9 cellular contexts compared by ENCODE assay signal in genomic region chr11:121494355-121495099, GRCh38. TPM values are rescaled to one million over a fixed set of nuclear protein-coding genes. Genes with fewer than 3 reads are reported as not detected.
DNase-seq lines count a peak whose midpoint lies in the region; ATAC-seq and TF ChIP-seq lines count a peak whose summit lies in the region.
"Had no signal": no experiment of that assay in that cellular context is flagged by ENCODE, and none has a peak within 500 bp of the region (broad histone marks: within the 10 kb centered on the region; RNA-seq: fewer than 3 reads in every experiment).

No MANE protein-coding gene starts in this region.

- CTCF ChIA-PET in A673 (lab: Charles Lee) = no interaction called here

- H3K4me3 ChIP-seq in A673 (ENCODE audit: low read depth, low read length, poor library complexity, severe bottlenecking) (no peak overlapping the region), HUES48 (ENCODE audit: low read depth, low read length) (no peak overlapping the region), colonic mucosa (no peak overlapping the region)
- H3K4me3 ChIP-seq: thoracic aorta had no signal

- DNase-seq in A673 (ENCODE audit: low spot score) = peak; percentile 36
- DNase-seq in stimulated activated CD8-positive, alpha-beta memory T cell treated with anti-CD3 and anti-CD28 coated beads, Interleukin-4, amount 100 ng/mL, for 24 hours (ENCODE audit: low read depth) = peak; percentile 43
- no peak for DNase-seq in DMS53 (lab: John Stamatoyannopoulos, UW)
- no peak for DNase-seq in colonic mucosa
- DNase-seq in NCI-H2171 (lab: John Stamatoyannopoulos, UW) = no peak

- H3K36me3 ChIP-seq in A673 (ENCODE audit: insufficient read depth, low read length, poor library complexity, severe bottlenecking) (no peaks in the 10 kb centered on the region), HUES48 (ENCODE audit: control insufficient read depth, insufficient read depth, low read length) (peaks cover 46% of the 10 kb centered on the region), colonic mucosa (no peaks in the 10 kb centered on the region)

- H3K9ac ChIP-seq in HUES48 (ENCODE audit: low read depth, low read length) = no peak overlapping the region
- no peak overlapping the region for H3K9ac ChIP-seq in colonic mucosa (ENCODE audit: low read depth in 2 of 2, low read length in 2 of 2)

- BruUV-seq in A673 (replicated peaks; lab: Mats Ljungman, UMichigan) = no TSS peak

- H3K27ac ChIP-seq in A673 (ENCODE audit: low read depth, low read length, poor library complexity, severe bottlenecking) (no peak overlapping the region), HUES48 (ENCODE audit: low read depth, low read length) (peak overlapping the region; percentile 21), colonic mucosa (no peak overlapping the region)
- H3K27ac ChIP-seq: thoracic aorta had no signal

- H3K4me1 ChIP-seq in A673 (ENCODE audit: insufficient read depth, low read length, poor library complexity, severe bottlenecking) = peaks cover 10% of the 10 kb centered on the region
- H3K4me1 ChIP-seq in HUES48 (ENCODE audit: control insufficient read depth, insufficient read depth, low read length) = peaks cover 30% of the 10 kb centered on the region
- no peaks in the 10 kb centered on the region for H3K4me1 ChIP-seq in colonic mucosa

- peak; percentile 62 for ATAC-seq in GM19455 (IDR thresholded peaks at IDR 0.05; ENCODE audit: unreplicated experiment)
- peak; percentile 79 for ATAC-seq in activated T-helper 17 cell treated with anti-CD3 and anti-CD28 coated beads, Interleukin-2, amount 50 U/mL, for 72 hours (replicated peaks)

- intact Hi-C loops in A673 (cut with micrococcal nuclease; ENCODE audit: unreplicated experiment) (no loop called here), colonic mucosa (cut with DNase I) (no loop called here)

- H3K9me3 ChIP-seq in A673 (ENCODE audit: low read depth, low read length, poor library complexity, severe bottlenecking) (no peaks in the 10 kb centered on the region), HUES48 (ENCODE audit: control insufficient read depth, insufficient read depth, low read length) (no peaks in the 10 kb centered on the region), colonic mucosa (no peaks in the 10 kb centered on the region)
- H3K9me3 ChIP-seq: thoracic aorta had no signal

- peaks cover 43% of the 10 kb centered on the region for H3K4me1 Mint-ChIP-seq in activated T-helper 17 cell treated with anti-CD3 and anti-CD28 coated beads, Interleukin-2, amount 50 U/mL, for 72 hours

- peaks cover 78% of the 10 kb centered on the region for H3K36me3 Mint-ChIP-seq in activated T-helper 17 cell treated with anti-CD3 and anti-CD28 coated beads, Interleukin-2, amount 50 U/mL, for 72 hours (ENCODE audit: low read depth)

- H3K27me3 ChIP-seq in A673 (replicated peaks; ENCODE audit: insufficient read depth, low read depth, low read length, poor library complexity) (no peaks in the 10 kb centered on the region), HUES48 (ENCODE audit: control insufficient read depth, insufficient read depth, low read length) (no peaks in the 10 kb centered on the region), colonic mucosa (no peaks in the 10 kb centered on the region)

- no peaks in the 10 kb centered on the region for H3K9me3 Mint-ChIP-seq in activated T-helper 17 cell treated with anti-CD3 and anti-CD28 coated beads, Interleukin-2, amount 50 U/mL, for 72 hours

- no peak for TF ChIP-seq CTCF in A673 (conservative IDR thresholded peaks at IDR 0.05; ENCODE audit: low read depth, low read length)
- TF ChIP-seq CTCF in colonic mucosa (IDR thresholded peaks at IDR 0.05) = no peak

- POLR2A ChIA-PET in A673 (lab: Charles Lee; ENCODE audit: low non-redundant PET) = no interaction called here

- H3K4me3 Mint-ChIP-seq in activated T-helper 17 cell treated with anti-CD3 and anti-CD28 coated beads, Interleukin-2, amount 50 U/mL, for 72 hours = peak overlapping the region; percentile 69

- no peaks in the 10 kb centered on the region for H3K27me3 Mint-ChIP-seq in activated T-helper 17 cell treated with anti-CD3 and anti-CD28 coated beads, Interleukin-2, amount 50 U/mL, for 72 hours

- H3K27ac Mint-ChIP-seq in activated T-helper 17 cell treated with anti-CD3 and anti-CD28 coated beads, Interleukin-2, amount 50 U/mL, for 72 hours = peak overlapping the region; percentile 65

RNA-seq across cellular contexts. Expression of gene SORL1, which starts 42.4 kb away (rescaled TPM):
- total RNA-seq in A673 (2021) (0.95 and 1.2 TPM in 2 replicates), colonic mucosa (100 to 1,000 TPM in 1 of 2 donors, 10 to 100 TPM in 1; 66.1 to 121 TPM)
- 10 to 100 TPM; 47.1 to 98.5 TPM for total RNA-seq in activated T-helper 17 cell treated with anti-CD3 and anti-CD28 coated beads, Interleukin-2, amount 50 U/mL, for 72 hours

Comparison
In these comparisons a context has a peak if more than half of its experiments do, and no peak if none do; other contexts are left out.
1. DNase-seq: peak in A673 (single experiment) and stimulated activated CD8-positive, alpha-beta memory T cell treated with anti-CD3 and anti-CD28 coated beads, Interleukin-4, amount 100 ng/mL, for 24 hours (single experiment); none in DMS53 (single experiment), colonic mucosa (single experiment) and NCI-H2171 (single experiment).
2. RNA of gene SORL1, which starts 42.4 kb away (total RNA-seq): 66.1 to 121 TPM in colonic mucosa and 47.1 to 98.5 TPM in activated T-helper 17 cell treated with anti-CD3 and anti-CD28 coated beads, Interleukin-2, amount 50 U/mL, for 72 hours; 0.95 to 1.2 TPM in A673; every median in the first group is over 10 times any median in the second.